27 cellular contexts compared by ENCODE assay signal in genomic region chr10:131266936-131267813, GRCh38. TPM values are rescaled to one million over a fixed set of nuclear protein-coding genes. Genes with fewer than 3 reads are reported as not detected.
"Had no signal": no experiment of that assay in that cellular context is flagged by ENCODE, and none has a peak within 500 bp of the region (broad histone marks: within the 10 kb centered on the region; RNA-seq: fewer than 3 reads in every experiment).

No MANE protein-coding gene starts in this region.

- H3K9me3 Mint-ChIP-seq: activated CD4-positive, alpha-beta memory T cell treated with anti-CD3 and anti-CD28 coated beads for 36 hours; activated naive CD4-positive, alpha-beta T cell treated with anti-CD3 and anti-CD28 coated beads, Interleukin-2, amount 10 ng/mL, durations not matched to agents 7 days and 5 days; activated naive CD8-positive, alpha-beta T cell treated with anti-CD3 and anti-CD28 coated beads, Interleukin-2, amount 10 ng/mL, durations not matched to agents 7 days and 5 days; activated T-helper 1 cell treated with anti-CD3 and anti-CD28 coated beads, Interleukin-12 subunit alpha, Interleukin-12 subunit beta, Interleukin-2, Interleukin-4 antibody, amounts not matched to agents 30 ng/mL and 10 ng/mL and 1 ng/mL, durations not matched to agents 14 hours and 24 hours and 36 hours; endodermal cell; neural crest cell; stimulated activated naive CD8-positive, alpha-beta T cell treated with anti-CD3 and anti-CD28 coated beads, Interleukin-15, amount 100 ng/mL, for 72 hours; T-helper 1 cell treated with Interleukin-12 subunit alpha and Interleukin-12 subunit beta and Interleukin-4 antibody, amounts not matched to agents 30 μg/mL and 1 μg/mL, for 36 hours had no signal

- H3K4me3 ChIP-seq: thyroid gland had no signal

- H3K27ac Mint-ChIP-seq: activated CD4-positive, alpha-beta memory T cell treated with anti-CD3 and anti-CD28 coated beads for 36 hours; activated naive CD4-positive, alpha-beta T cell treated with anti-CD3 and anti-CD28 coated beads, Interleukin-2, amount 10 ng/mL, durations not matched to agents 7 days and 5 days; activated naive CD8-positive, alpha-beta T cell treated with anti-CD3 and anti-CD28 coated beads, Interleukin-2, amount 10 ng/mL, durations not matched to agents 7 days and 5 days; activated T-helper 1 cell treated with anti-CD3 and anti-CD28 coated beads, Interleukin-12 subunit alpha, Interleukin-12 subunit beta, Interleukin-2, Interleukin-4 antibody, amounts not matched to agents 30 ng/mL and 10 ng/mL and 1 ng/mL, durations not matched to agents 14 hours and 24 hours and 36 hours; endodermal cell; T-helper 1 cell treated with Interleukin-12 subunit alpha and Interleukin-12 subunit beta and Interleukin-4 antibody, amounts not matched to agents 30 μg/mL and 1 μg/mL, for 36 hours had no signal

- ATAC-seq: activated CD4-positive, CD25-positive, alpha-beta regulatory T cell treated with anti-CD3 and anti-CD28 coated beads, Interleukin-2, amount 50 U/mL, for 24 hours; esophagus mucosa; stimulated activated naive CD8-positive, alpha-beta T cell treated with anti-CD3 and anti-CD28 coated beads, Interleukin-15, amount 100 ng/mL, for 72 hours had no signal

- H3K36me3 Mint-ChIP-seq: activated CD4-positive, alpha-beta memory T cell treated with anti-CD3 and anti-CD28 coated beads for 36 hours; activated naive CD4-positive, alpha-beta T cell treated with anti-CD3 and anti-CD28 coated beads, Interleukin-2, amount 10 ng/mL, durations not matched to agents 7 days and 5 days; activated naive CD8-positive, alpha-beta T cell treated with anti-CD3 and anti-CD28 coated beads, Interleukin-2, amount 10 ng/mL, durations not matched to agents 7 days and 5 days had no signal

- H3K4me3 Mint-ChIP-seq: activated CD4-positive, alpha-beta memory T cell treated with anti-CD3 and anti-CD28 coated beads for 36 hours; activated naive CD4-positive, alpha-beta T cell treated with anti-CD3 and anti-CD28 coated beads, Interleukin-2, amount 10 ng/mL, durations not matched to agents 7 days and 5 days; activated naive CD8-positive, alpha-beta T cell treated with anti-CD3 and anti-CD28 coated beads, Interleukin-2, amount 10 ng/mL, durations not matched to agents 7 days and 5 days; activated T-helper 1 cell treated with anti-CD3 and anti-CD28 coated beads, Interleukin-12 subunit alpha, Interleukin-12 subunit beta, Interleukin-2, Interleukin-4 antibody, amounts not matched to agents 30 ng/mL and 10 ng/mL and 1 ng/mL, durations not matched to agents 14 hours and 24 hours and 36 hours; endodermal cell; neural crest cell; stimulated activated naive CD8-positive, alpha-beta T cell treated with anti-CD3 and anti-CD28 coated beads, Interleukin-15, amount 100 ng/mL, for 72 hours; T-helper 1 cell treated with Interleukin-12 subunit alpha and Interleukin-12 subunit beta and Interleukin-4 antibody, amounts not matched to agents 30 μg/mL and 1 μg/mL, for 36 hours had no signal

- H3K36me3 ChIP-seq: brain microvascular endothelial cell, thyroid gland, WERI-Rb-1 had no signal

- H3K9me3 ChIP-seq: thyroid gland had no signal

- H3K27ac ChIP-seq: brain microvascular endothelial cell, thyroid gland, WERI-Rb-1 had no signal

- H3K4me1 Mint-ChIP-seq: activated naive CD4-positive, alpha-beta T cell treated with anti-CD3 and anti-CD28 coated beads, Interleukin-2, amount 10 ng/mL, durations not matched to agents 7 days and 5 days; activated naive CD8-positive, alpha-beta T cell treated with anti-CD3 and anti-CD28 coated beads, Interleukin-2, amount 10 ng/mL, durations not matched to agents 7 days and 5 days; neural crest cell; stimulated activated naive CD8-positive, alpha-beta T cell treated with anti-CD3 and anti-CD28 coated beads, Interleukin-15, amount 100 ng/mL, for 72 hours had no signal

- DNase-seq: activated CD4-positive, alpha-beta memory T cell treated with anti-CD3 and anti-CD28 coated beads for 36 hours; activated CD4-positive, alpha-beta T cell treated with anti-CD3 and anti-CD28 coated beads for 48 hours; activated CD8-positive, alpha-beta memory T cell treated with anti-CD3 and anti-CD28 coated beads, Interleukin-2, amount 50 U/mL, for 4 hours; activated gamma-delta T cell; activated naive CD4-positive, alpha-beta T cell treated with anti-CD3 and anti-CD28 coated beads, Interleukin-2, amount 10 ng/mL, durations not matched to agents 7 days and 5 days; activated naive CD8-positive, alpha-beta T cell treated with anti-CD3 and anti-CD28 coated beads, Interleukin-2, amount 10 ng/mL, durations not matched to agents 7 days and 5 days; activated T-cell treated with anti-CD3 and anti-CD28 coated beads, Interleukin-2, amount 50 U/mL, for 1 hour; brain microvascular endothelial cell; cortex of kidney; foreskin fibroblast; hippocampal formation; occipital lobe; right cardiac atrium; stimulated activated CD4-positive, alpha-beta T cell treated with anti-CD3 and anti-CD28 coated beads, Interleukin-2, amount 100 ng/mL, for 48 hours; stimulated activated naive CD8-positive, alpha-beta T cell treated with anti-CD3 and anti-CD28 coated beads, Interleukin-15, amount 100 ng/mL, for 72 hours; SW 1271; T-helper 9 cell; thyroid gland; WERI-Rb-1 had no signal

- H3K27me3 ChIP-seq: brain microvascular endothelial cell, thyroid gland had no signal

- H3K27me3 Mint-ChIP-seq: activated CD4-positive, alpha-beta memory T cell treated with anti-CD3 and anti-CD28 coated beads for 36 hours; activated naive CD4-positive, alpha-beta T cell treated with anti-CD3 and anti-CD28 coated beads, Interleukin-2, amount 10 ng/mL, durations not matched to agents 7 days and 5 days; activated naive CD8-positive, alpha-beta T cell treated with anti-CD3 and anti-CD28 coated beads, Interleukin-2, amount 10 ng/mL, durations not matched to agents 7 days and 5 days; stimulated activated naive CD8-positive, alpha-beta T cell treated with anti-CD3 and anti-CD28 coated beads, Interleukin-15, amount 100 ng/mL, for 72 hours had no signal

RNA-seq across cellular contexts. Expression of gene TCERG1L, which starts 44.3 kb away (rescaled TPM):
- total RNA-seq: activated CD4-positive, alpha-beta memory T cell treated with anti-CD3 and anti-CD28 coated beads for 36 hours; cardiac septum; mucosa of gallbladder; right cardiac atrium had no signal
- polyA plus RNA-seq: right cardiac atrium had no signal
